8 cellular contexts compared by ENCODE assay signal in genomic region chr16:3283525-3284447, GRCh38. TPM values are rescaled to one million over a fixed set of nuclear protein-coding genes. Genes with fewer than 3 reads are reported as not detected.
A peak's percentile ranks its signal among the peaks of the same experiment; 100 is the strongest.
DNase-seq lines count a peak whose midpoint lies in the region; ATAC-seq and TF ChIP-seq lines count a peak whose summit lies in the region.

No MANE protein-coding gene starts in this region.

- CTCF ChIA-PET in activated CD8-positive, alpha-beta memory T cell treated with anti-CD3 and anti-CD28 coated beads, Interleukin-2, amount 10 ng/mL, durations not matched to agents 7 days and 5 days (lab: Charles Lee): interaction anchor here (0.9 to 6.7 kb wide), 8 partner anchors 19 to 225 kb away, joined by 3 to 44 read pairs (median 4); partner anchors contain the start of genes ZNF174 and ZSCAN32
- CTCF ChIA-PET in GM10248 (lab: Yijun Ruan, JAX): interaction anchor here (0.8 to 3.5 kb wide), 7 partner anchors 8 to 171 kb away, joined by 3 to 11 read pairs (median 4); partner anchors contain the start of genes ZNF174 and ZNF75A

- H3K36me3 Mint-ChIP-seq in activated CD8-positive, alpha-beta memory T cell treated with anti-CD3 and anti-CD28 coated beads, Interleukin-2, amount 10 ng/mL, durations not matched to agents 7 days and 5 days: peaks cover 52% of the 10 kb centered on the region

- H3K9me3 Mint-ChIP-seq in activated CD8-positive, alpha-beta memory T cell treated with anti-CD3 and anti-CD28 coated beads, Interleukin-2, amount 10 ng/mL, durations not matched to agents 7 days and 5 days (ENCODE audit: low read depth): peaks cover 14% of the 10 kb centered on the region

- peak overlapping the region; percentile 83 for H3K4me3 Mint-ChIP-seq in activated CD8-positive, alpha-beta memory T cell treated with anti-CD3 and anti-CD28 coated beads, Interleukin-2, amount 10 ng/mL, durations not matched to agents 7 days and 5 days

- peak overlapping the region; percentile 94 to 99 for H3K27ac ChIP-seq in right atrium auricular region
- H3K27ac ChIP-seq in skin epidermis: peak overlapping the region; percentile 91 to 100 (median 98)

- H3K9me3 ChIP-seq in right atrium auricular region: peaks cover 7 to 36% of the 10 kb centered on the region in 2 donors

- H3K36me3 ChIP-seq in right atrium auricular region: peaks cover 29% of the 10 kb centered on the region

- DNase-seq in activated CD8-positive, alpha-beta memory T cell treated with anti-CD3 and anti-CD28 coated beads, Interleukin-2, amount 10 ng/mL, durations not matched to agents 7 days and 5 days: peak; percentile 46
- no peak for DNase-seq in activated CD8-positive, alpha-beta memory T cell treated with anti-CD3 and anti-CD28 coated beads for 24 hours
- DNase-seq in right atrium auricular region (ENCODE audit: low spot score) (no peak), NCI-H226 (no peak), GM10248 (ENCODE audit: extremely low spot score) (no peak)

- H3K4me3 ChIP-seq in WI38 (ENCODE audit: low read depth, low read length): peak overlapping the region; percentile 98
- H3K4me3 ChIP-seq in right atrium auricular region: peak overlapping the region; percentile 92
- peak overlapping the region; percentile 67 to 99 (median 87) for H3K4me3 ChIP-seq in skin epidermis

- POLR2A ChIA-PET in GM10248 (lab: Yijun Ruan, JAX): interaction anchor here (0.8 to 1.5 kb wide), 4 partner anchors 19 to 160 kb away, joined by 3 to 8 read pairs (median 4); partner anchors contain the start of genes NAA60, ZNF174, ZNF597 and ZSCAN32

- no peaks in the 10 kb centered on the region for H3K27me3 ChIP-seq in right atrium auricular region

- H3K27ac Mint-ChIP-seq in activated CD8-positive, alpha-beta memory T cell treated with anti-CD3 and anti-CD28 coated beads, Interleukin-2, amount 10 ng/mL, durations not matched to agents 7 days and 5 days: peak overlapping the region; percentile 98

- TF ChIP-seq CTCF in WI38 (IDR thresholded peaks at IDR 0.05; ENCODE audit: low read depth, low read length) (no peak), right atrium auricular region (IDR thresholded peaks at IDR 0.05) (no peak), GM10248 (IDR thresholded peaks at IDR 0.05; ENCODE audit: control extremely low read depth, extremely low read depth, low read depth, missing control alignments) (no peak)

- H3K4me1 Mint-ChIP-seq in activated CD8-positive, alpha-beta memory T cell treated with anti-CD3 and anti-CD28 coated beads, Interleukin-2, amount 10 ng/mL, durations not matched to agents 7 days and 5 days: peaks cover 35% of the 10 kb centered on the region

- no peak for ATAC-seq in activated CD8-positive, alpha-beta memory T cell treated with anti-CD3 and anti-CD28 coated beads, Interleukin-2, amount 10 ng/mL, durations not matched to agents 7 days and 5 days
- ATAC-seq in HG03378 (IDR thresholded peaks at IDR 0.05; ENCODE audit: unreplicated experiment): no peak

- H3K4me1 ChIP-seq in right atrium auricular region: peaks cover 0 to 33% of the 10 kb centered on the region in 2 donors

- H3K27me3 Mint-ChIP-seq in activated CD8-positive, alpha-beta memory T cell treated with anti-CD3 and anti-CD28 coated beads, Interleukin-2, amount 10 ng/mL, durations not matched to agents 7 days and 5 days: peaks cover 5% of the 10 kb centered on the region

RNA-seq across cellular contexts. Expression of gene ZNF263, which starts 0.5 kb away (rescaled TPM):
- 10 to 100 TPM; 21.5 to 25.6 TPM for total RNA-seq in activated CD8-positive, alpha-beta memory T cell treated with anti-CD3 and anti-CD28 coated beads, Interleukin-2, amount 10 ng/mL, durations not matched to agents 7 days and 5 days
- total RNA-seq in right atrium auricular region: 10 to 100 TPM; 11.0 to 18.0 TPM

RNA-seq across cellular contexts. Expression of gene TIGD7, which starts 21.4 kb away (rescaled TPM):
- total RNA-seq in activated CD8-positive, alpha-beta memory T cell treated with anti-CD3 and anti-CD28 coated beads, Interleukin-2, amount 10 ng/mL, durations not matched to agents 7 days and 5 days: 1 to 10 TPM; 4.8 to 6.7 TPM
- total RNA-seq in right atrium auricular region: 1 to 10 TPM; 5.0 to 5.4 TPM

RNA-seq across cellular contexts. Expression of gene ZNF75A, which starts 21.5 kb away (rescaled TPM):
- total RNA-seq in activated CD8-positive, alpha-beta memory T cell treated with anti-CD3 and anti-CD28 coated beads, Interleukin-2, amount 10 ng/mL, durations not matched to agents 7 days and 5 days: 10 to 100 TPM; 37.5 to 38.4 TPM
- 10 to 100 TPM; 15.5 to 20.1 TPM for total RNA-seq in right atrium auricular region

RNA-seq across cellular contexts. Expression of gene MEFV, which starts 27.4 kb away (rescaled TPM):
- under 1 TPM; 0.07 to 0.09 TPM for total RNA-seq in activated CD8-positive, alpha-beta memory T cell treated with anti-CD3 and anti-CD28 coated beads, Interleukin-2, amount 10 ng/mL, durations not matched to agents 7 days and 5 days
- 1 to 10 TPM in 1 of 2 donors, under 1 TPM in 1; 0.82 to 2.2 TPM for total RNA-seq in right atrium auricular region

RNA-seq across cellular contexts. Expression of gene ZNF200, which starts 48.8 kb away (rescaled TPM):
- 10 to 100 TPM; 12.3 to 12.9 TPM for total RNA-seq in activated CD8-positive, alpha-beta memory T cell treated with anti-CD3 and anti-CD28 coated beads, Interleukin-2, amount 10 ng/mL, durations not matched to agents 7 days and 5 days
- 1 to 10 TPM; 3.2 to 4.9 TPM for total RNA-seq in right atrium auricular region
